2 cellular contexts compared by ENCODE assay signal in the genomic region with DNA sequence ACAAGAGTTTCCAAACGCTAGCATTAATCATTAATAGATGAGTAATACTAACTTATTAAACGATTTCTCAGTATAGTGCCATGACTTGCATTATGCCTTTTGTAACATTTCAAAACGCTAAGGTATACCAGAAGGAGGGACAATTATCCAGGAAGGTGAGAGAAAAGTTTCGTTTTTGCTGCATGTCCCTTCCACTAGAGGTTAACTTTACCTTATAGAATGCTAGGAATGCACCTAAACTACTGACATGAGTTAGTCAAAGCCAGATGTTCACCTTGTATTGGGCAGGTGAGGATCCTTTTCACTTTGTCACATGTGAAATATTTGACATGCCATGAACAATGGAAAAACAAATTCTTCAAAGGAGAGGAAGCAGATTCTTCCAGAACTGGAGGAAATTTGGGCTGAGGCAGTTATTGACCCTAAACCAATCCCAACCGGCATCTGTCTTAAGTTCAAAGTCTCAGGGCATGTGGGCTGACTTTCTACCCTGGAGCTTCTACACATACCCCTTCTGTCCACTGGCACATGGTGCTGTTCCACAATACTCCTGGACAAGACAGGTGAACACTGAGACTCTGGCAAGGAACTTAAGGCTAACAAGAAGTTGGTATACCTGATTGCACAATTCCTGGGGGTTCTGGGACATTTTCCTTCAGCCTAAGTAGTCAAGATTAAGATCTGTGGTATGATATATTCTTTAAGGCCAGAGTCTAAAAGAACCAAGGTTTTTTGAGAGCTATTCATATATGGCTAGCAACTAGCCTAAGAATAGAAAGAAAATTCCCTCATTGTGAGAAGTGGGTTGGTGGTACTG.
A peak's percentile ranks its signal among the peaks of the same experiment; 100 is the strongest.
TF ChIP-seq lines count a peak whose summit lies in the region.

No MANE protein-coding gene starts in this region.

TF ChIP-seq in GM12878, 131 proteins besides CTCF, POLR2A, EP300 and RAD21:
- TF ChIP-seq SRF (IDR thresholded peaks at IDR 0.05; ENCODE audit: low read depth in 2 of 2, low read length in 2 of 2) (no peak), ZNF274 (IDR thresholded peaks at IDR 0.05; ENCODE audit: insufficient read depth, insufficient read length) (no peak), MTA2 (IDR thresholded peaks at IDR 0.05; ENCODE audit: low read depth) (no peak), BMI1 (IDR thresholded peaks at IDR 0.05; ENCODE audit: borderline replicate concordance) (no peak), FOXM1 (IDR thresholded peaks at IDR 0.05; ENCODE audit: low read depth, low read length) (no peak)
- TF ChIP-seq, protein P1, sequence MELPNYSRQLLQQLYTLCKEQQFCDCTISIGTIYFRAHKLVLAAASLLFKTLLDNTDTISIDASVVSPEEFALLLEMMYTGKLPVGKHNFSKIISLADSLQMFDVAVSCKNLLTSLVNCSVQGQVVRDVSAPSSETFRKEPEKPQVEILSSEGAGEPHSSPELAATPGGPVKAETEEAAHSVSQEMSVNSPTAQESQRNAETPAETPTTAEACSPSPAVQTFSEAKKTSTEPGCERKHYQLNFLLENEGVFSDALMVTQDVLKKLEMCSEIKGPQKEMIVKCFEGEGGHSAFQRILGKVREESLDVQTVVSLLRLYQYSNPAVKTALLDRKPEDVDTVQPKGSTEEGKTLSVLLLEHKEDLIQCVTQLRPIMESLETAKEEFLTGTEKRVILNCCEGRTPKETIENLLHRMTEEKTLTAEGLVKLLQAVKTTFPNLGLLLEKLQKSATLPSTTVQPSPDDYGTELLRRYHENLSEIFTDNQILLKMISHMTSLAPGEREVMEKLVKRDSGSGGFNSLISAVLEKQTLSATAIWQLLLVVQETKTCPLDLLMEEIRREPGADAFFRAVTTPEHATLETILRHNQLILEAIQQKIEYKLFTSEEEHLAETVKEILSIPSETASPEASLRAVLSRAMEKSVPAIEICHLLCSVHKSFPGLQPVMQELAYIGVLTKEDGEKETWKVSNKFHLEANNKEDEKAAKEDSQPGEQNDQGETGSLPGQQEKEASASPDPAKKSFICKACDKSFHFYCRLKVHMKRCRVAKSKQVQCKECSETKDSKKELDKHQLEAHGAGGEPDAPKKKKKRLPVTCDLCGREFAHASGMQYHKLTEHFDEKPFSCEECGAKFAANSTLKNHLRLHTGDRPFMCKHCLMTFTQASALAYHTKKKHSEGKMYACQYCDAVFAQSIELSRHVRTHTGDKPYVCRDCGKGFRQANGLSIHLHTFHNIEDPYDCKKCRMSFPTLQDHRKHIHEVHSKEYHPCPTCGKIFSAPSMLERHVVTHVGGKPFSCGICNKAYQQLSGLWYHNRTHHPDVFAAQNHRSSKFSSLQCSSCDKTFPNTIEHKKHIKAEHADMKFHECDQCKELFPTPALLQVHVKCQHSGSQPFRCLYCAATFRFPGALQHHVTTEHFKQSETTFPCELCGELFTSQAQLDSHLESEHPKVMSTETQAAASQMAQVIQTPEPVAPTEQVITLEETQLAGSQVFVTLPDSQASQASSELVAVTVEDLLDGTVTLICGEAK (IDR thresholded peaks at IDR 0.05; ENCODE audit: borderline replicate concordance) = no peak
- TF ChIP-seq, protein P2, sequence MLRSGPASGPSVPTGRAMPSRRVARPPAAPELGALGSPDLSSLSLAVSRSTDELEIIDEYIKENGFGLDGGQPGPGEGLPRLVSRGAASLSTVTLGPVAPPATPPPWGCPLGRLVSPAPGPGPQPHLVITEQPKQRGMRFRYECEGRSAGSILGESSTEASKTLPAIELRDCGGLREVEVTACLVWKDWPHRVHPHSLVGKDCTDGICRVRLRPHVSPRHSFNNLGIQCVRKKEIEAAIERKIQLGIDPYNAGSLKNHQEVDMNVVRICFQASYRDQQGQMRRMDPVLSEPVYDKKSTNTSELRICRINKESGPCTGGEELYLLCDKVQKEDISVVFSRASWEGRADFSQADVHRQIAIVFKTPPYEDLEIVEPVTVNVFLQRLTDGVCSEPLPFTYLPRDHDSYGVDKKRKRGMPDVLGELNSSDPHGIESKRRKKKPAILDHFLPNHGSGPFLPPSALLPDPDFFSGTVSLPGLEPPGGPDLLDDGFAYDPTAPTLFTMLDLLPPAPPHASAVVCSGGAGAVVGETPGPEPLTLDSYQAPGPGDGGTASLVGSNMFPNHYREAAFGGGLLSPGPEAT (IDR thresholded peaks at IDR 0.05; ENCODE audit: low read depth) = no peak
- TF ChIP-seq, protein P3, sequence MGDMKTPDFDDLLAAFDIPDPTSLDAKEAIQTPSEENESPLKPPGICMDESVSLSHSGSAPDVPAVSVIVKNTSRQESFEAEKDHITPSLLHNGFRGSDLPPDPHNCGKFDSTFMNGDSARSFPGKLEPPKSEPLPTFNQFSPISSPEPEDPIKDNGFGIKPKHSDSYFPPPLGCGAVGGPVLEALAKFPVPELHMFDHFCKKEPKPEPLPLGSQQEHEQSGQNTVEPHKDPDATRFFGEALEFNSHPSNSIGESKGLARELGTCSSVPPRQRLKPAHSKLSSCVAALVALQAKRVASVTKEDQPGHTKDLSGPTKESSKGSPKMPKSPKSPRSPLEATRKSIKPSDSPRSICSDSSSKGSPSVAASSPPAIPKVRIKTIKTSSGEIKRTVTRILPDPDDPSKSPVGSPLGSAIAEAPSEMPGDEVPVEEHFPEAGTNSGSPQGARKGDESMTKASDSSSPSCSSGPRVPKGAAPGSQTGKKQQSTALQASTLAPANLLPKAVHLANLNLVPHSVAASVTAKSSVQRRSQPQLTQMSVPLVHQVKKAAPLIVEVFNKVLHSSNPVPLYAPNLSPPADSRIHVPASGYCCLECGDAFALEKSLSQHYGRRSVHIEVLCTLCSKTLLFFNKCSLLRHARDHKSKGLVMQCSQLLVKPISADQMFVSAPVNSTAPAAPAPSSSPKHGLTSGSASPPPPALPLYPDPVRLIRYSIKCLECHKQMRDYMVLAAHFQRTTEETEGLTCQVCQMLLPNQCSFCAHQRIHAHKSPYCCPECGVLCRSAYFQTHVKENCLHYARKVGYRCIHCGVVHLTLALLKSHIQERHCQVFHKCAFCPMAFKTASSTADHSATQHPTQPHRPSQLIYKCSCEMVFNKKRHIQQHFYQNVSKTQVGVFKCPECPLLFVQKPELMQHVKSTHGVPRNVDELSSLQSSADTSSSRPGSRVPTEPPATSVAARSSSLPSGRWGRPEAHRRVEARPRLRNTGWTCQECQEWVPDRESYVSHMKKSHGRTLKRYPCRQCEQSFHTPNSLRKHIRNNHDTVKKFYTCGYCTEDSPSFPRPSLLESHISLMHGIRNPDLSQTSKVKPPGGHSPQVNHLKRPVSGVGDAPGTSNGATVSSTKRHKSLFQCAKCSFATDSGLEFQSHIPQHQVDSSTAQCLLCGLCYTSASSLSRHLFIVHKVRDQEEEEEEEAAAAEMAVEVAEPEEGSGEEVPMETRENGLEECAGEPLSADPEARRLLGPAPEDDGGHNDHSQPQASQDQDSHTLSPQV (IDR thresholded peaks at IDR 0.05) = no peak

TF ChIP-seq in liver, 16 proteins besides CTCF, POLR2A, EP300 and RAD21:
- peak; percentile 8 for TF ChIP-seq YY1 (IDR thresholded peaks at IDR 0.05)
- TF ChIP-seq, protein P4, sequence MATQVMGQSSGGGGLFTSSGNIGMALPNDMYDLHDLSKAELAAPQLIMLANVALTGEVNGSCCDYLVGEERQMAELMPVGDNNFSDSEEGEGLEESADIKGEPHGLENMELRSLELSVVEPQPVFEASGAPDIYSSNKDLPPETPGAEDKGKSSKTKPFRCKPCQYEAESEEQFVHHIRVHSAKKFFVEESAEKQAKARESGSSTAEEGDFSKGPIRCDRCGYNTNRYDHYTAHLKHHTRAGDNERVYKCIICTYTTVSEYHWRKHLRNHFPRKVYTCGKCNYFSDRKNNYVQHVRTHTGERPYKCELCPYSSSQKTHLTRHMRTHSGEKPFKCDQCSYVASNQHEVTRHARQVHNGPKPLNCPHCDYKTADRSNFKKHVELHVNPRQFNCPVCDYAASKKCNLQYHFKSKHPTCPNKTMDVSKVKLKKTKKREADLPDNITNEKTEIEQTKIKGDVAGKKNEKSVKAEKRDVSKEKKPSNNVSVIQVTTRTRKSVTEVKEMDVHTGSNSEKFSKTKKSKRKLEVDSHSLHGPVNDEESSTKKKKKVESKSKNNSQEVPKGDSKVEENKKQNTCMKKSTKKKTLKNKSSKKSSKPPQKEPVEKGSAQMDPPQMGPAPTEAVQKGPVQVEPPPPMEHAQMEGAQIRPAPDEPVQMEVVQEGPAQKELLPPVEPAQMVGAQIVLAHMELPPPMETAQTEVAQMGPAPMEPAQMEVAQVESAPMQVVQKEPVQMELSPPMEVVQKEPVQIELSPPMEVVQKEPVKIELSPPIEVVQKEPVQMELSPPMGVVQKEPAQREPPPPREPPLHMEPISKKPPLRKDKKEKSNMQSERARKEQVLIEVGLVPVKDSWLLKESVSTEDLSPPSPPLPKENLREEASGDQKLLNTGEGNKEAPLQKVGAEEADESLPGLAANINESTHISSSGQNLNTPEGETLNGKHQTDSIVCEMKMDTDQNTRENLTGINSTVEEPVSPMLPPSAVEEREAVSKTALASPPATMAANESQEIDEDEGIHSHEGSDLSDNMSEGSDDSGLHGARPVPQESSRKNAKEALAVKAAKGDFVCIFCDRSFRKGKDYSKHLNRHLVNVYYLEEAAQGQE (IDR thresholded peaks at IDR 0.05) = no peak
